In the genomic region with DNA sequence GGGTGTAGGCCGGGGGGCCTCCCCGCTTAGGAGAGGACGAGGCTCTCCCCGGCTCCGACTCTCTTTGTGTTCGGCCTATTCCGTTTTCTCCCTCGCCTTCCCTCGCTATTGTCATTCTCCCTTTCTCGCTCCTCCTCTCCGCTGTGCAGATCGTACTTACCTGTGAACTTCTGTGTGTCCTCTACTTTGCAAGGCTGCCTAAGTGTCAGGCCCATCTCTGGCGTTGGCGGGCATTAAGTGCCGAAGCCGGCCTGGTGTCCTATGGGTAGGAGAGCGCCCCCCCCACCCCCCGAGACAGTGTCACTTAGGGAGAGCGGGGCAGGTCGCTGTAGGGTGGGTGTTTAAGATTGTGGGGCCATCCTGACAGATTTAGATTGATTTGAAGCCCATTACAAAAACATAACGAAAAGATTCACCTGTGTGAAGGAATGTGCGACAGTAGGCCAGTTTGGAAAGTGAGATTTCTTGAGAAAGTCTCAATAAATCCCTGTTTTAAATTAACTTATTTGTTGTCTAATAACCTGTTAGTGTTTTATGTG, we compare ENCODE assay signal across 8 cellular contexts. TPM values are rescaled to one million over a fixed set of nuclear protein-coding genes. Genes with fewer than 3 reads are reported as not detected.
DNase-seq lines count a peak whose midpoint lies in the region; FAIRE-seq and TF ChIP-seq lines count a peak whose summit lies in the region.

No MANE protein-coding gene starts in this region.

- H4K91ac ChIP-seq in H1 (replicated peaks; ENCODE audit: insufficient read length, low read length) = no peak overlapping the region

- H3K27me3 ChIP-seq in MG63 (no peaks in the 10 kb centered on the region), H1 (replicated peaks in 1 of 4; ENCODE audit: control insufficient read depth in 3 of 4, extremely low read depth in 1 of 4, insufficient read depth in 3 of 4, low read length in 3 of 4) (no peaks in the 10 kb centered on the region; a peak in 1 of 7 replicates)

- H3K14ac ChIP-seq in H1 (ENCODE audit: insufficient read length) = no peak overlapping the region

- no peak overlapping the region for H3K23ac ChIP-seq in H1 (ENCODE audit: insufficient read length)

- no peak overlapping the region for H2BK15ac ChIP-seq in H1 (ENCODE audit: low read length)

- peak overlapping the region; percentile 93 to 97 (median 96) for H3K9ac ChIP-seq in H1 (replicated peaks in 1 of 4; ENCODE audit: extremely low read depth in 1 of 4, low read depth in 3 of 4, low read length in 3 of 4)

- WGBS in H1 (ENCODE audit: extremely low coverage in 1 of 2, insufficient coverage in 1 of 2, insufficient read length in 1 of 2, insufficient replicate concordance in 2 of 2, low coverage in 1 of 2, low lambda C conversion rate in 2 of 2, missing lambda C conversion rate in 1 of 2), 2 experiments = 3% methylated on average over 20 of the region's 22 CpGs; no CpG with 5 or more reads in 1 of the 2 experiments

- no peak for TF ChIP-seq CTCF in H1 (IDR thresholded peaks at IDR 0.05; ENCODE audit: control extremely low read depth in 1 of 3, insufficient read depth in 1 of 3, low read depth in 1 of 3, low read length in 3 of 3)

- peaks cover 41% of the 10 kb centered on the region for H3K36me3 ChIP-seq in MG63
- H3K36me3 ChIP-seq in H1 (ENCODE audit: control insufficient read depth in 2 of 4, insufficient read depth in 4 of 4, low read length in 3 of 4) = peaks cover 4 to 42% (median 18%) of the 10 kb centered on the region in 4 experiments; a peak in 5 of 8 replicates

- peak overlapping the region; percentile 20 for H3K56ac ChIP-seq in H1 (replicated peaks; ENCODE audit: insufficient read length, low read depth, low read length)

- no peak overlapping the region for H2BK20ac ChIP-seq in H1 (ENCODE audit: low read length)

- H3K4ac ChIP-seq in H1 (replicated peaks; ENCODE audit: insufficient read length, low read depth, low read length) = no peak overlapping the region

- H2AK5ac ChIP-seq in H1 (ENCODE audit: low read depth, low read length) = peak overlapping the region; percentile 32; the same call in 1 of the 2 replicates

- peaks cover 46 to 57% of the 10 kb centered on the region in 2 experiments for H3K79me2 ChIP-seq in H1 (ENCODE audit: control insufficient read depth in 1 of 2, insufficient read depth in 2 of 2, low read length in 2 of 2)

- peaks cover 0 to 5% (median 2%) of the 10 kb centered on the region in 4 experiments; a peak in 3 of 7 replicates for H3K4me1 ChIP-seq in H1 (replicated peaks in 1 of 4; ENCODE audit: control insufficient read depth in 3 of 4, insufficient read depth in 4 of 4, low read length in 3 of 4)

- peaks cover 16% of the 10 kb centered on the region for H3K9me3 ChIP-seq in MG63
- H3K9me3 ChIP-seq in H1 (ENCODE audit: insufficient read depth in 2 of 2, low read depth in 1 of 2, low read length in 1 of 2) = peaks cover 14 to 24% of the 10 kb centered on the region in 2 experiments

- H3K4me3 ChIP-seq in MG63 = peak overlapping the region; percentile 84
- H3K4me3 ChIP-seq in H1 (ENCODE audit: extremely low read depth in 1 of 4, insufficient read depth in 2 of 4, low read depth in 3 of 4, low read length in 4 of 4) = peak overlapping the region; percentile 82 to 96 (median 92)

- CTCF ChIA-PET in HEK293T (lab: Yijun Ruan, JAX) = interaction anchor here (1.0 kb wide), 1 partner anchor 121 kb away, joined by 3 read pairs; no protein-coding TSS in a partner anchor
- CTCF ChIA-PET in H1 (lab: Charles Lee; ENCODE audit: partially characterized antibody) = no interaction called here

- H4K20me1 ChIP-seq in H1 (replicated peaks in 1 of 2; ENCODE audit: control insufficient read depth in 1 of 2, insufficient read depth in 2 of 2, low read length in 2 of 2) = peaks cover 0 to 4% of the 10 kb centered on the region in 2 experiments

- H2BK5ac ChIP-seq in H1 (ENCODE audit: low read depth, low read length) = peak overlapping the region; percentile 95

- no peak overlapping the region for H2BK12ac ChIP-seq in H1 (ENCODE audit: low read depth, low read length)

- POLR2A ChIA-PET in HEK293T (lab: Yijun Ruan, JAX) = interaction anchor here (1.0 to 1.4 kb wide), 6 partner anchors 14 to 91 kb away, joined by 3 to 7 read pairs (median 4); no protein-coding TSS in a partner anchor
- POLR2A ChIA-PET in H1 (lab: Charles Lee; ENCODE audit: partially characterized antibody) = interaction anchor here (1.2 to 1.5 kb wide), 11 partner anchors 10 to 99 kb away, joined by 3 to 8 read pairs (median 5); no protein-coding TSS in a partner anchor

- no peak for TF ChIP-seq RAD21 in H1 (IDR thresholded peaks at IDR 0.05 in 1 of 2, conservative IDR thresholded peaks at IDR 0.05 in 1 of 2; ENCODE audit: low read depth in 2 of 2, low read length in 2 of 2)

- peak overlapping the region; percentile 99 for H4K8ac ChIP-seq in H1 (ENCODE audit: extremely low read depth, insufficient read depth, low read length)

- H3K79me1 ChIP-seq in H1 (ENCODE audit: low read depth, low read length) = peaks cover 6% of the 10 kb centered on the region

- peak in 1 of 2 experiments; percentile 50; a peak in 1 of 3 replicates for TF ChIP-seq POLR2A in H1 (IDR thresholded peaks at IDR 0.05; ENCODE audit: control extremely low read depth in 1 of 2, low read depth in 2 of 2, low read length in 2 of 2)

- H2AFZ ChIP-seq in H1 (ENCODE audit: low read length) = no peak overlapping the region; the same call in 1 of the 2 replicates

- no peak for TF ChIP-seq EP300 in H1 (IDR thresholded peaks at IDR 0.05; ENCODE audit: borderline replicate concordance in 1 of 2, low read depth in 2 of 2, low read length in 2 of 2)

- peak overlapping the region; percentile 90 for H3K4me2 ChIP-seq in H1 (ENCODE audit: insufficient read depth in 1 of 2, low read depth in 2 of 2, low read length in 2 of 2)

- H3K27ac ChIP-seq in H1 (ENCODE audit: low read depth, low read length) = peak overlapping the region; percentile 97

- peak overlapping the region; percentile 95 for H4K5ac ChIP-seq in H1 (ENCODE audit: insufficient read length, low read depth, low read length)

- FAIRE-seq in H1 (lab: Jason Lieb, UNC) = no peak

- peaks cover 9% of the 10 kb centered on the region; the same call in 1 of the 2 replicates for H3K23me2 ChIP-seq in H1 (ENCODE audit: low read depth, low read length)

- no peak overlapping the region for H2BK120ac ChIP-seq in H1 (replicated peaks; ENCODE audit: low read depth, low read length)

- DNase-seq in DMS53 (lab: John Stamatoyannopoulos, UW) (peak; percentile 68), DMS53 treated with DMSO at 0.1 percent for 48 hours (lab: John Stamatoyannopoulos, UW; ENCODE audit: unreplicated experiment) (no peak), HEK293T (ENCODE audit: extremely low spot score) (peak; percentile 67), MG63 (peak; percentile 28), H1 (ENCODE audit: low read depth in 1 of 2, low spot score in 2 of 2) (no peak), midbrain (lab: John Stamatoyannopoulos, UW) (peak; percentile 52)
- peak; percentile 8 to 9 for DNase-seq in activated CD4-positive, alpha-beta T cell treated with anti-CD3 and anti-CD28 coated beads, Interleukin-2, amount 50 U/mL, for 4 hours
- peak; percentile 14 to 16 for DNase-seq in stimulated activated CD8-positive, alpha-beta memory T cell treated with anti-CD3 and anti-CD28 coated beads, Interleukin-7, amount 100 ng/mL, for 48 hours (ENCODE audit: extremely low read depth in 1 of 2, low read depth in 1 of 2)

- H3K18ac ChIP-seq in H1 (ENCODE audit: extremely low read depth, low read length) = peak overlapping the region; percentile 98

TF ChIP-seq in HEK293T, 16 proteins besides CTCF, POLR2A, EP300 and RAD21:
- peak; percentile 56; the same call in 1 of the 2 replicates for TF ChIP-seq FOXM1 (IDR thresholded peaks at IDR 0.05; ENCODE audit: borderline replicate concordance)
- no peak for TF ChIP-seq CTBP1 (IDR thresholded peaks at IDR 0.05; ENCODE audit: borderline replicate concordance)
- peak; percentile 59 for TF ChIP-seq L3MBTL2 (conservative IDR thresholded peaks at IDR 0.05)

TF ChIP-seq in H1, 55 proteins besides CTCF, POLR2A, EP300 and RAD21 (continues in another document):
- TF ChIP-seq POLR2AphosphoS5 (IDR thresholded peaks at IDR 0.05; ENCODE audit: low read depth, low read length) (peak; percentile 56; the same call in 1 of the 2 replicates), ASH2L (IDR thresholded peaks at IDR 0.05; ENCODE audit: low read length) (peak; percentile 4), HDAC6 (IDR thresholded peaks at IDR 0.05; ENCODE audit: low read depth, low read length) (no peak), HDAC2 (IDR thresholded peaks at IDR 0.05; ENCODE audit: borderline replicate concordance in 1 of 2, low read depth in 2 of 2, low read length in 2 of 2) (no peak), KDM1A (IDR thresholded peaks at IDR 0.05; ENCODE audit: borderline replicate concordance, low read length) (no peak), RBBP5 (IDR thresholded peaks at IDR 0.05; ENCODE audit: borderline replicate concordance, low read depth, low read length) (no peak), TBP (IDR thresholded peaks at IDR 0.05; ENCODE audit: low read depth, low read length) (no peak), EZH2 (IDR thresholded peaks at IDR 0.05; ENCODE audit: low read depth, low read length, severe bottlenecking) (no peak)
- TF ChIP-seq, protein P1, sequence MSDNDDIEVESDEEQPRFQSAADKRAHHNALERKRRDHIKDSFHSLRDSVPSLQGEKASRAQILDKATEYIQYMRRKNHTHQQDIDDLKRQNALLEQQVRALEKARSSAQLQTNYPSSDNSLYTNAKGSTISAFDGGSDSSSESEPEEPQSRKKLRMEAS (IDR thresholded peaks at IDR 0.05) = no peak

RNA-seq across cellular contexts. Expression of gene RBM33, which starts 0.6 kb away (rescaled TPM):
- 3.1 and 7.6 TPM in 2 replicates for total RNA-seq in MG63 (2014; rRNA removed; shearing (Covaris generic); ENCODE audit: low replicate concordance)
- 56.5 and 64.6 TPM in 2 replicates for total RNA-seq in H1 (2021; fragmentation: NEBNext Ultra II Directional; extraction: Animal tissue kit (Norgen Biotek cat#: 25700))
- 16.5 and 32.5 TPM in 2 replicates for polyA plus RNA-seq in H1 (2011; rRNA removed)
- polyA plus RNA-seq in H1 (2011; cell fraction: cytosol; rRNA removed) = 12.2 TPM
- polyA plus RNA-seq in H1 (2011; cell fraction: nucleus; rRNA removed) = 46.4 TPM
- 19.6 to 25.6 TPM (median 22.5 TPM) in 4 replicates for polyA plus RNA-seq in H1 (2012, experiment 1 of 2)
- 3.7 TPM for polyA plus RNA-seq in H1 (2012, experiment 2 of 2)
- 38.4 TPM for polyA plus RNA-seq in H1 (2013, experiment 1 of 2)
- polyA plus RNA-seq in H1 (2013, experiment 2 of 2) = 36.8 TPM
- polyA minus RNA-seq in H1 (2011; rRNA and poly(A)+ RNA removed) = 16.2 and 17.2 TPM in 2 replicates
- 19.3 TPM for polyA minus RNA-seq in H1 (2011; cell fraction: cytosol; rRNA and poly(A)+ RNA removed)
- polyA minus RNA-seq in H1 (2011; cell fraction: nucleus; rRNA and poly(A)+ RNA removed) = 62.6 TPM

Comparison
In these comparisons a context has a peak if more than half of its experiments do, and no peak if none do; other contexts are left out.
1. DNase-seq: peak in DMS53 (single experiment), HEK293T (single experiment), MG63 (single experiment), activated CD4-positive, alpha-beta T cell treated with anti-CD3 and anti-CD28 coated beads, Interleukin-2, amount 50 U/mL, for 4 hours (2 of 2), midbrain (single experiment) and stimulated activated CD8-positive, alpha-beta memory T cell treated with anti-CD3 and anti-CD28 coated beads, Interleukin-7, amount 100 ng/mL, for 48 hours (2 of 2); none in DMS53 treated with DMSO at 0.1 percent for 48 hours (single experiment) and H1 (0 of 2).